In genomic region chr4:57149833-57150232, GRCh38 we compare ENCODE assay signal across 23 cellular contexts. TPM values are rescaled to one million over a fixed set of nuclear protein-coding genes. Genes with fewer than 3 reads are reported as not detected.
A peak's percentile ranks its signal among the peaks of the same experiment; 100 is the strongest.
DNase-seq lines count a peak whose midpoint lies in the region; ATAC-seq, FAIRE-seq and TF ChIP-seq lines count a peak whose summit lies in the region.
"Had no signal": no experiment of that assay in that cellular context is flagged by ENCODE, and none has a peak within 500 bp of the region (broad histone marks: within the 10 kb centered on the region; RNA-seq: fewer than 3 reads in every experiment).

No MANE protein-coding gene starts in this region.

- no peaks in the 10 kb centered on the region for H4K20me1 ChIP-seq in HepG2 (ENCODE audit: insufficient read depth, low read length)
- H4K20me1 ChIP-seq: BLaER1 treated with 17β-estradiol and CSF1 and Interleukin-3, amounts not matched to agents 10 nM and 100 nM had no signal

- DNase-seq in HepG2 (ENCODE audit: low spot score), result peak; percentile 57
- DNase-seq in right lobe of liver, result no peak
- DNase-seq in chondrocyte (ENCODE audit: low spot score), result no peak
- DNase-seq in trophoblast cell, result no peak
- no peak for DNase-seq in ureter (ENCODE audit: low spot score)
- DNase-seq in NCI-H1048 (lab: John Stamatoyannopoulos, UW), result no peak
- no peak for DNase-seq in NCI-H2227 (lab: John Stamatoyannopoulos, UW; ENCODE audit: unreplicated experiment)
- DNase-seq: AML-193; Caco-2; Calu3; CD4-positive, alpha-beta T cell; CD8-positive, alpha-beta T cell; DMS79 treated with DMSO at 0.1 percent for 48 hours; GF-D8 had no signal

- H2AK5ac ChIP-seq in trophoblast cell (ENCODE audit: low read length), result no peak overlapping the region

- TF ChIP-seq EP300 in HepG2 (IDR thresholded peaks at IDR 0.05; ENCODE audit: low read depth in 2 of 2, low read length in 2 of 2) (no peak), HepG2 (CRISPR knock-in tag; IDR thresholded peaks at IDR 0.05; ENCODE audit: borderline replicate concordance) (no peak)

- no peak overlapping the region for H3K18ac ChIP-seq in trophoblast cell (ENCODE audit: low read length)

- ATAC-seq in HepG2, result peak; percentile 88
- no peak for ATAC-seq in right lobe of liver
- ATAC-seq: A549; CD8-positive, alpha-beta T cell had no signal

- H3K27ac Mint-ChIP-seq in chondrocyte (ENCODE audit: unreplicated experiment), result peak overlapping the region; percentile 84
- H3K27ac Mint-ChIP-seq: B cell; CD4-positive, alpha-beta T cell; CD8-positive, alpha-beta T cell had no signal

- H2BK5ac ChIP-seq in trophoblast cell (ENCODE audit: low read depth, low read length, poor library complexity), result no peak overlapping the region

- no peak overlapping the region for H4K12ac ChIP-seq in trophoblast cell (ENCODE audit: low read depth, low read length)

- WGBS in HepG2 (ENCODE audit: low lambda C conversion rate), result 0% methylated on average over 2 of the region's 2 CpGs
- 18% methylated on average over 2 of the region's 2 CpGs for WGBS in right lobe of liver (ENCODE audit: insufficient coverage, low coverage, low lambda C conversion rate, missing lambda C conversion rate)
- WGBS in trophoblast cell (ENCODE audit: extremely low coverage, insufficient coverage, insufficient read length), result no CpG with 5 or more reads among the region's 2 CpGs

- peaks cover 23% of the 10 kb centered on the region for H3K4me1 ChIP-seq in HepG2 (ENCODE audit: insufficient read depth, low read length)
- no peaks in the 10 kb centered on the region for H3K4me1 ChIP-seq in right lobe of liver
- peaks cover 8 to 22% of the 10 kb centered on the region in 2 experiments for H3K4me1 ChIP-seq in trophoblast cell (ENCODE audit: control insufficient read depth in 1 of 2, insufficient read depth in 2 of 2, low read length in 2 of 2)

- FAIRE-seq in HepG2 (lab: Jason Lieb, UNC), result no peak
- FAIRE-seq: A549, D721Med, G401.6, GM12891, GM19239 had no signal

- peaks cover 74% of the 10 kb centered on the region for H3K4me1 Mint-ChIP-seq in chondrocyte (ENCODE audit: low read depth)
- H3K4me1 Mint-ChIP-seq: B cell had no signal

- CTCF ChIA-PET in HepG2 (lab: Yijun Ruan, JAX; ENCODE audit: low intra/inter-chr PET ratio, low total read pairs), result no interaction called here

- peak overlapping the region; percentile 40 for H2BK120ac ChIP-seq in trophoblast cell (ENCODE audit: insufficient read depth, low read length, poor library complexity)

- H4K91ac ChIP-seq in trophoblast cell (ENCODE audit: low read depth, low read length), result no peak overlapping the region

- H3K9ac ChIP-seq in HepG2 (ENCODE audit: insufficient read depth, low read depth, low read length) (no peak overlapping the region), trophoblast cell (ENCODE audit: low read length) (no peak overlapping the region)
- H3K9ac ChIP-seq: BLaER1 treated with 17β-estradiol and CSF1 and Interleukin-3, amounts not matched to agents 10 nM and 100 nM had no signal

- no peak overlapping the region for H3K4me3 ChIP-seq in HepG2 (replicated peaks in 1 of 3; ENCODE audit: insufficient read depth in 1 of 3, low read depth in 2 of 3, low read length in 3 of 3)
- no peak overlapping the region for H3K4me3 ChIP-seq in right lobe of liver
- no peak overlapping the region for H3K4me3 ChIP-seq in trophoblast cell (ENCODE audit: low read depth, low read length)
- H3K4me3 ChIP-seq: A549; BLaER1 treated with 17β-estradiol and CSF1 and Interleukin-3, amounts not matched to agents 10 nM and 100 nM had no signal

- H3K4ac ChIP-seq in trophoblast cell (ENCODE audit: low read depth, low read length), result no peak overlapping the region

- H3K79me1 ChIP-seq in trophoblast cell (ENCODE audit: low read length), result peaks cover 24% of the 10 kb centered on the region

- no peak overlapping the region for H3K4me3 Mint-ChIP-seq in chondrocyte (ENCODE audit: unreplicated experiment)
- H3K4me3 Mint-ChIP-seq: B cell; CD4-positive, alpha-beta T cell; CD8-positive, alpha-beta T cell had no signal

- no peak overlapping the region for H2AFZ ChIP-seq in HepG2 (ENCODE audit: low read length)
- no peak overlapping the region for H2AFZ ChIP-seq in trophoblast cell (ENCODE audit: insufficient read depth, low read length, poor library complexity)

- H3K4me2 ChIP-seq in HepG2 (ENCODE audit: low read depth, low read length) (no peak overlapping the region), trophoblast cell (ENCODE audit: low read length) (no peak overlapping the region)
- H3K4me2 ChIP-seq: A549; BLaER1 treated with 17β-estradiol and CSF1 and Interleukin-3, amounts not matched to agents 10 nM and 100 nM had no signal

- no peak for TF ChIP-seq CTCF in HepG2 (CRISPR knock-in tag; IDR thresholded peaks at IDR 0.05)
- no peak for TF ChIP-seq CTCF in right lobe of liver (IDR thresholded peaks at IDR 0.05)
- no peak for TF ChIP-seq CTCF in chondrocyte (IDR thresholded peaks at IDR 0.05)

- H3K36me3 ChIP-seq in HepG2 (replicated peaks in 1 of 2; ENCODE audit: control insufficient read depth in 1 of 2, insufficient read depth in 2 of 2, low read length in 2 of 2) (no peaks in the 10 kb centered on the region), right lobe of liver (no peaks in the 10 kb centered on the region), trophoblast cell (ENCODE audit: control insufficient read depth in 1 of 2, insufficient read depth in 2 of 2, low read length in 2 of 2) (no peaks in the 10 kb centered on the region)
- H3K36me3 ChIP-seq: BLaER1 treated with 17β-estradiol and CSF1 and Interleukin-3, amounts not matched to agents 10 nM and 100 nM had no signal

- no peaks in the 10 kb centered on the region for H3K9me3 Mint-ChIP-seq in chondrocyte (ENCODE audit: low read depth)
- H3K9me3 Mint-ChIP-seq: CD4-positive, alpha-beta T cell; CD8-positive, alpha-beta T cell had no signal

- TF ChIP-seq RAD21 in HepG2 (CRISPR knock-in tag; IDR thresholded peaks at IDR 0.05), result no peak

- H3K27me3 ChIP-seq in HepG2 (ENCODE audit: control insufficient read depth in 1 of 2, insufficient read depth in 2 of 2, low read length in 2 of 2) (no peaks in the 10 kb centered on the region; a peak in 1 of 5 replicates), right lobe of liver (no peaks in the 10 kb centered on the region), trophoblast cell (ENCODE audit: insufficient read depth, low read length) (no peaks in the 10 kb centered on the region)
- H3K27me3 ChIP-seq: BLaER1 treated with 17β-estradiol and CSF1 and Interleukin-3, amounts not matched to agents 10 nM and 100 nM had no signal

- H4K8ac ChIP-seq in trophoblast cell (ENCODE audit: low read depth, low read length), result no peak overlapping the region

- H3K79me2 ChIP-seq in HepG2 (ENCODE audit: insufficient read depth, low read length) (no peaks in the 10 kb centered on the region), trophoblast cell (ENCODE audit: control insufficient read depth, insufficient read depth, low read length, poor library complexity) (no peaks in the 10 kb centered on the region)

- no TSS peak for BruUV-seq in HepG2 (replicated peaks; lab: Mats Ljungman, UMichigan)

- TF ChIP-seq POLR2A in HepG2 (IDR thresholded peaks at IDR 0.05; ENCODE audit: insufficient read depth in 1 of 2, low read depth in 2 of 2, low read length in 2 of 2), result no peak
- TF ChIP-seq POLR2A in right lobe of liver (IDR thresholded peaks at IDR 0.05), result no peak

- in situ Hi-C loops in HepG2 (cut with HindIII; ENCODE audit: extremely low pct_ligation_motif_present, low pct_unique_long_range_greater_than_20kb), result loop anchor here (5.0 kb wide), 1 partner anchor 88 kb away; no protein-coding TSS in a partner anchor

- intact Hi-C loops in HepG2 (cut with micrococcal nuclease; ENCODE audit: unreplicated experiment) (no loop called here), right lobe of liver (cut with DNase I) (no loop called here)

- no peaks in the 10 kb centered on the region for H3K36me3 Mint-ChIP-seq in chondrocyte (ENCODE audit: low read depth)
- H3K36me3 Mint-ChIP-seq: CD8-positive, alpha-beta T cell had no signal

- H3K14ac ChIP-seq in trophoblast cell (ENCODE audit: low read length), result no peak overlapping the region

- POLR2A ChIA-PET in HepG2 (lab: Yijun Ruan, JAX), result no interaction called here

- peak overlapping the region; percentile 72 for H2BK12ac ChIP-seq in trophoblast cell (ENCODE audit: low read length)

- H3K9me3 ChIP-seq in HepG2 (ENCODE audit: low read length) (no peaks in the 10 kb centered on the region), right lobe of liver (no peaks in the 10 kb centered on the region), trophoblast cell (ENCODE audit: insufficient read depth, low read depth, low read length) (no peaks in the 10 kb centered on the region)
- H3K9me3 ChIP-seq: A549, Caco-2 had no signal

- H3K27ac ChIP-seq in HepG2 (ENCODE audit: extremely low read length, insufficient read depth, low read length) (no peak overlapping the region), right lobe of liver (no peak overlapping the region), trophoblast cell (ENCODE audit: low read depth, low read length) (no peak overlapping the region)
- H3K27ac ChIP-seq: 22Rv1; A549; BLaER1 treated with 17β-estradiol and CSF1 and Interleukin-3, amounts not matched to agents 10 nM and 100 nM; C4-2B had no signal

- H3K27me3 Mint-ChIP-seq in chondrocyte (ENCODE audit: low read depth), result no peaks in the 10 kb centered on the region

- H3K23ac ChIP-seq in trophoblast cell (ENCODE audit: low read length), result no peak overlapping the region

RNA-seq across cellular contexts. Expression of gene IGFBP7, which starts 39.6 kb away (rescaled TPM):
- 0.32 and 1.1 TPM in 2 replicates for total RNA-seq in HepG2 (2016; rRNA removed; fragmentation: Illumina TruSeq; extraction: Trizol)
- total RNA-seq in HepG2 (2016; cell fraction: cytosol; rRNA removed; fragmentation: Illumina TruSeq; extraction: Trizol; ENCODE audit: low read depth), result 0.30 TPM in 1 of 2 replicates, not detected in the other
- 0.46 and 0.52 TPM in 2 replicates for total RNA-seq in HepG2 (2016; cell fraction: insoluble cytoplasmic fraction; rRNA removed; fragmentation: Illumina TruSeq; extraction: Trizol)
- total RNA-seq in HepG2 (2016; cell fraction: membrane; rRNA removed; fragmentation: Illumina TruSeq; extraction: Trizol), result not detected in 2 replicates
- total RNA-seq in HepG2 (2016; cell fraction: nucleus; rRNA removed; fragmentation: Illumina TruSeq; extraction: Trizol), result 0.93 and 0.94 TPM in 2 replicates
- 1.3 and 1.6 TPM in 2 replicates for polyA plus RNA-seq in HepG2 (2011; rRNA removed)
- polyA plus RNA-seq in HepG2 (2011; cell fraction: cytosol; rRNA removed), result 0.96 and 1.2 TPM in 2 replicates
- polyA plus RNA-seq in HepG2 (2011; cell fraction: nucleus; rRNA removed), result 0.83 and 1.3 TPM in 2 replicates
- 0.36 and 0.42 TPM in 2 replicates for polyA plus RNA-seq in HepG2 (2012)
- polyA plus RNA-seq in HepG2 (2016; cell fraction: cytosol; fragmentation: Illumina TruSeq; extraction: Trizol; ENCODE audit: low read depth), result 0.14 and 0.24 TPM in 2 replicates
- polyA plus RNA-seq in HepG2 (2016; cell fraction: insoluble cytoplasmic fraction; fragmentation: Illumina TruSeq; extraction: Trizol; ENCODE audit: low read depth), result 0.52 and 0.59 TPM in 2 replicates
- polyA plus RNA-seq in HepG2 (2016; cell fraction: membrane; fragmentation: Illumina TruSeq; extraction: Trizol; ENCODE audit: low read depth), result 0.27 and 0.38 TPM in 2 replicates
- 1.6 and 1.9 TPM in 2 replicates for polyA plus RNA-seq in HepG2 (2016; cell fraction: nucleus; fragmentation: Illumina TruSeq; extraction: Trizol; ENCODE audit: insufficient read depth, low read depth)
- 0.62 and 1.8 TPM in 2 replicates for polyA minus RNA-seq in HepG2 (2011; rRNA and poly(A)+ RNA removed; ENCODE audit: low replicate concordance)
- polyA minus RNA-seq in HepG2 (2011; cell fraction: cytosol; rRNA and poly(A)+ RNA removed), result 0.53 and 1.3 TPM in 2 replicates
- polyA minus RNA-seq in HepG2 (2011; cell fraction: nucleus; rRNA and poly(A)+ RNA removed), result not detected in 2 replicates
- total RNA-seq in right lobe of liver, result 100 to 1,000 TPM in 5 of 6 experiments, 10 to 100 TPM in 1; 46.2 to 347 (median 163) TPM
- 3,991 to 5,189 TPM (median 5,125 TPM) in 3 replicates for total RNA-seq in chondrocyte
- 821 and 869 TPM in 2 replicates for polyA plus RNA-seq in trophoblast cell (2013)
- 487 TPM for total RNA-seq in ureter
- total RNA-seq: B cell; CD8-positive, alpha-beta T cell had no signal

Comparison
In these comparisons a context has a peak if more than half of its experiments do, and no peak if none do; other contexts are left out.
1. RNA of gene IGFBP7, which starts 39.6 kb away (total RNA-seq): 3,991 to 5,189 TPM in chondrocyte, 487 TPM in ureter (single experiment) and 46.2 to 347 TPM in right lobe of liver; 0.30 to 1.1 TPM in HepG2; every median in the first group is over 10 times any median in the second.